22 cellular contexts compared by ENCODE assay signal in the genomic region with DNA sequence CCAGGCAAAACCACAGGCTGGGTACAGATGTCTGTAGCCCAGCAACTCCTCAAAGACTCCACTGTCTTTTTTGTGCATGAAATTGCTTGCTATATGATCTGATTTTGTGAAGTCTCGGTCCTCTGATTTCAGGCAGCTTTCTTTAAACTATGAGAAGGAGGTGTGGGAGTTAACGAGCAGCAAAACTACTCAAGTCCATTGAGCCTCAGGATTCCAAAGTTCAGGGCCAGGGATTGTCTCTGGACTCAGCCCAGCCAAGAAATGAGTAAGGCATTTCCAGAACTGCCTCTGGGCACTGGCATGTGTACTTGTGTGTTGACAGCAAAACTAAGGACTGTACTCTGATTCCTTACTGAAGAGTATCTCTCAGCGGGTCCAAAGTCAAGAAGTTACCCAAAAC.
"Had no signal": no experiment of that assay in that cellular context is flagged by ENCODE, and none has a peak within 500 bp of the region (broad histone marks: within the 10 kb centered on the region; RNA-seq: fewer than 3 reads in every experiment).

No MANE protein-coding gene starts in this region.

- FAIRE-seq: bronchial epithelial cell, frontal cortex, pancreas had no signal

- H3K4me3 ChIP-seq: pancreas, sigmoid colon, spleen, testis had no signal

- H3K4me3 Mint-ChIP-seq: activated naive CD4-positive, alpha-beta T cell treated with anti-CD3 and anti-CD28 coated beads, Interleukin-2, amount 50 U/mL, for 24 hours; dendritic cell treated with granulocyte-macrophage colony-stimulating factor and Interleukin-4, amounts not matched to agents 40 ng/mL and 50 ng/mL, for 4 days; naive thymus-derived CD8-positive, alpha-beta T cell; stimulated activated memory B cell treated with anti-CD40 and anti-IgM and Interleukin-4, amounts not matched to agents 10 μg/mL and 1 μg/mL and 100 μg/mL, for 72 hours; type B pancreatic cell had no signal

- H3K27ac ChIP-seq: neutrophil, pancreas, sigmoid colon, spleen, testis, VCaP had no signal

- H3K36me3 Mint-ChIP-seq: activated naive CD4-positive, alpha-beta T cell treated with anti-CD3 and anti-CD28 coated beads, Interleukin-2, amount 50 U/mL, for 24 hours; naive thymus-derived CD8-positive, alpha-beta T cell; stimulated activated memory B cell treated with anti-CD40 and anti-IgM and Interleukin-4, amounts not matched to agents 10 μg/mL and 1 μg/mL and 100 μg/mL, for 72 hours; type B pancreatic cell had no signal

- H3K27me3 ChIP-seq: pancreas, sigmoid colon, spleen, testis had no signal

- H3K36me3 ChIP-seq: neutrophil, pancreas, sigmoid colon, spleen had no signal

- H3K27ac Mint-ChIP-seq: activated naive CD4-positive, alpha-beta T cell treated with anti-CD3 and anti-CD28 coated beads, Interleukin-2, amount 50 U/mL, for 24 hours; dendritic cell treated with granulocyte-macrophage colony-stimulating factor and Interleukin-4, amounts not matched to agents 40 ng/mL and 50 ng/mL, for 4 days; naive thymus-derived CD8-positive, alpha-beta T cell; stimulated activated memory B cell treated with anti-CD40 and anti-IgM and Interleukin-4, amounts not matched to agents 10 μg/mL and 1 μg/mL and 100 μg/mL, for 72 hours; type B pancreatic cell had no signal

- H3K27me3 Mint-ChIP-seq: dendritic cell treated with granulocyte-macrophage colony-stimulating factor and Interleukin-4, amounts not matched to agents 40 ng/mL and 50 ng/mL, for 4 days; type B pancreatic cell had no signal

- H3K4me1 ChIP-seq: pancreas, sigmoid colon, testis had no signal

- ATAC-seq: naive thymus-derived CD8-positive, alpha-beta T cell; pancreas; SK-N-SH treated with all-trans-retinoic acid at 6 μM for 48 hours had no signal

- H3K9me3 ChIP-seq: neutrophil, pancreas, sigmoid colon, spleen, testis had no signal

- H3K4me1 Mint-ChIP-seq: activated naive CD4-positive, alpha-beta T cell treated with anti-CD3 and anti-CD28 coated beads, Interleukin-2, amount 50 U/mL, for 24 hours; stimulated activated memory B cell treated with anti-CD40 and anti-IgM and Interleukin-4, amounts not matched to agents 10 μg/mL and 1 μg/mL and 100 μg/mL, for 72 hours had no signal

- H3K9me3 Mint-ChIP-seq: activated naive CD4-positive, alpha-beta T cell treated with anti-CD3 and anti-CD28 coated beads, Interleukin-2, amount 50 U/mL, for 24 hours; dendritic cell treated with granulocyte-macrophage colony-stimulating factor and Interleukin-4, amounts not matched to agents 40 ng/mL and 50 ng/mL, for 4 days; naive thymus-derived CD8-positive, alpha-beta T cell; stimulated activated memory B cell treated with anti-CD40 and anti-IgM and Interleukin-4, amounts not matched to agents 10 μg/mL and 1 μg/mL and 100 μg/mL, for 72 hours; type B pancreatic cell had no signal

- DNase-seq: activated CD4-positive, alpha-beta T cell treated with anti-CD3 and anti-CD28 coated beads for 1 hour; activated CD8-positive, alpha-beta memory T cell treated with anti-CD3 and anti-CD28 coated beads for 24 hours; activated CD8-positive, alpha-beta memory T cell treated with anti-CD3 and anti-CD28 coated beads, Interleukin-2, amount 50 U/mL, for 48 hours; activated effector memory CD4-positive, alpha-beta T cell treated with Interleukin-2 at 50 U/mL for 16 hours; activated T-cell treated with anti-CD3 and anti-CD28 coated beads, Interleukin-2, amount 50 U/mL, for 48 hours; effector CD8-positive, alpha-beta T cell; mesenchymal stem cell; naive thymus-derived CD8-positive, alpha-beta T cell; pancreas; sigmoid colon; spleen; stimulated activated CD4-positive, alpha-beta T cell treated with anti-CD3 and anti-CD28 coated beads, Interleukin-4, amount 100 ng/mL, for 4 hours; testis had no signal
